In genomic region chr17:82551779-82552457, GRCh38 we compare ENCODE assay signal across 9 cellular contexts. TPM values are rescaled to one million over a fixed set of nuclear protein-coding genes. Genes with fewer than 3 reads are reported as not detected.
DNase-seq lines count a peak whose midpoint lies in the region; ATAC-seq, FAIRE-seq and TF ChIP-seq lines count a peak whose summit lies in the region.
"Had no signal": no experiment of that assay in that cellular context is flagged by ENCODE, and none has a peak within 500 bp of the region (broad histone marks: within the 10 kb centered on the region; RNA-seq: fewer than 3 reads in every experiment).

No MANE protein-coding gene starts in this region.

- H3K9me3 ChIP-seq in heart left ventricle (no peaks in the 10 kb centered on the region), small intestine (ENCODE audit: control insufficient read depth, low read depth) (no peaks in the 10 kb centered on the region)

- H3K27ac Mint-ChIP-seq in activated naive CD4-positive, alpha-beta T cell treated with anti-CD3 and anti-CD28 coated beads for 36 hours = peak overlapping the region; percentile 54
- H3K27ac Mint-ChIP-seq: T-helper 1 cell treated with Interleukin-12 subunit alpha and Interleukin-12 subunit beta and Interleukin-4 antibody, amounts not matched to agents 30 μg/mL and 1 μg/mL, for 36 hours had no signal

- TF ChIP-seq POLR2A in heart left ventricle (IDR thresholded peaks at IDR 0.05) = no peak

- H3K4me3 Mint-ChIP-seq in activated naive CD4-positive, alpha-beta T cell treated with anti-CD3 and anti-CD28 coated beads for 36 hours = no peak overlapping the region
- H3K4me3 Mint-ChIP-seq: T-helper 1 cell treated with Interleukin-12 subunit alpha and Interleukin-12 subunit beta and Interleukin-4 antibody, amounts not matched to agents 30 μg/mL and 1 μg/mL, for 36 hours had no signal

- H3K27ac ChIP-seq in heart left ventricle (peak overlapping the region in 8 of 12 donors; percentile 6 to 85 (median 58)), small intestine (ENCODE audit: low read depth in 1 of 2, low read length in 1 of 2) (no peak overlapping the region)

- H3K27me3 ChIP-seq in heart left ventricle (no peaks in the 10 kb centered on the region), small intestine (ENCODE audit: control insufficient read depth in 2 of 2, insufficient read depth in 2 of 2, low read length in 2 of 2) (no peaks in the 10 kb centered on the region)

- ATAC-seq in GM21447 (IDR thresholded peaks at IDR 0.05; ENCODE audit: unreplicated experiment) (peak; percentile 79), heart left ventricle (peak; percentile 62 to 82 (median 75)), GM18517 (IDR thresholded peaks at IDR 0.05; ENCODE audit: unreplicated experiment) (no peak)

- H3K9me3 Mint-ChIP-seq in activated naive CD4-positive, alpha-beta T cell treated with anti-CD3 and anti-CD28 coated beads for 36 hours = no peaks in the 10 kb centered on the region
- H3K9me3 Mint-ChIP-seq: T-helper 1 cell treated with Interleukin-12 subunit alpha and Interleukin-12 subunit beta and Interleukin-4 antibody, amounts not matched to agents 30 μg/mL and 1 μg/mL, for 36 hours had no signal

- peak; percentile 42 for DNase-seq in Caki2 (ENCODE audit: low read depth)
- DNase-seq in Kasumi-1 (lab: John Stamatoyannopoulos, UW) = peak; percentile 81 to 83
- DNase-seq in SKM-1 treated with dmso at 0.1 percent for 144 hours (lab: John Stamatoyannopoulos, UW; ENCODE audit: unreplicated experiment) = peak; percentile 37
- DNase-seq in activated naive CD4-positive, alpha-beta T cell treated with anti-CD3 and anti-CD28 coated beads for 36 hours = peak; percentile 90
- DNase-seq in heart left ventricle = peak; percentile 67 to 85 (median 76)
- peak; percentile 79 for DNase-seq in small intestine

- in situ Hi-C loops in Caki2 (cut with HindIII; ENCODE audit: low pct_unique_long_range_greater_than_20kb, low sequenced_read_pairs) = no loop called here

- intact Hi-C loops in activated naive CD4-positive, alpha-beta T cell treated with anti-CD3 and anti-CD28 coated beads for 36 hours (cut with micrococcal nuclease) = loop anchor here (1.0 to 2.0 kb wide), 3 partner anchors 33 to 133 kb away; partner anchors contain the start of genes FOXK2, HEXD and OGFOD3
- intact Hi-C loops in heart left ventricle (cut with DNase I) = loop anchor here (2.0 to 10.0 kb wide), 7 partner anchors 35 to 201 kb away; partner anchors contain the start of genes HEXD (in 2 of the 10), OGFOD3 (in 2 of the 10), TEX19 (in 2 of the 10) and FOXK2 (in 1 of the 10)

- H3K4me1 Mint-ChIP-seq in activated naive CD4-positive, alpha-beta T cell treated with anti-CD3 and anti-CD28 coated beads for 36 hours (ENCODE audit: low read depth) = peaks cover 32% of the 10 kb centered on the region

- H3K4me3 ChIP-seq in heart left ventricle (no peak overlapping the region), small intestine (ENCODE audit: low read depth in 1 of 2, low read length in 2 of 2) (no peak overlapping the region)

- 42 to 44% (median 43%) methylated on average over 13 of the region's 13 CpGs for WGBS in heart left ventricle, 4 donors
- WGBS in small intestine, 3 donors = 27 to 39% (median 35%) methylated on average over 13 of the region's 13 CpGs

- H3K4me1 ChIP-seq in heart left ventricle = peaks cover 13 to 62% (median 50%) of the 10 kb centered on the region in 12 donors
- no peaks in the 10 kb centered on the region for H3K4me1 ChIP-seq in small intestine (ENCODE audit: control insufficient read depth in 2 of 2, insufficient read depth in 1 of 2, low read depth in 1 of 2, low read length in 1 of 2)

- no peaks in the 10 kb centered on the region for H3K27me3 Mint-ChIP-seq in activated naive CD4-positive, alpha-beta T cell treated with anti-CD3 and anti-CD28 coated beads for 36 hours (ENCODE audit: low read depth)

- H3K36me3 ChIP-seq in heart left ventricle = no peaks in the 10 kb centered on the region
- no peaks in the 10 kb centered on the region for H3K36me3 ChIP-seq in small intestine (ENCODE audit: control insufficient read depth in 2 of 2, insufficient read depth in 2 of 2, low read length in 2 of 2)

- FAIRE-seq in small intestine (lab: Jason Lieb, UNC) = no peak

- CTCF ChIA-PET in activated naive CD4-positive, alpha-beta T cell treated with anti-CD3 and anti-CD28 coated beads for 36 hours (lab: Charles Lee) = interaction anchor here (0.6 to 2.1 kb wide), 10 partner anchors 14 to 224 kb away, joined by 3 to 19 read pairs (median 4); partner anchors contain the start of gene FOXK2

- no peaks in the 10 kb centered on the region for H3K36me3 Mint-ChIP-seq in activated naive CD4-positive, alpha-beta T cell treated with anti-CD3 and anti-CD28 coated beads for 36 hours (ENCODE audit: low read depth)

- TF ChIP-seq CTCF in heart left ventricle (IDR thresholded peaks at IDR 0.05) = peak; percentile 57 to 84 (median 74)

RNA-seq across cellular contexts. Expression of gene FOXK2, which starts 32.4 kb away (rescaled TPM):
- 22.3 and 24.2 TPM in 2 replicates for total RNA-seq in Caki2 (2014; rRNA removed; shearing (Covaris generic); ENCODE audit: low replicate concordance)
- total RNA-seq in activated naive CD4-positive, alpha-beta T cell treated with anti-CD3 and anti-CD28 coated beads for 36 hours = 10 to 100 TPM; 48.8 to 51.4 TPM
- total RNA-seq in heart left ventricle = 10 to 100 TPM; 26.9 to 77.0 (median 33.9) TPM
- polyA plus RNA-seq in heart left ventricle (10 to 100 TPM; 15.6 to 43.2 TPM), small intestine (10 to 100 TPM; 11.6 to 18.8 (median 17.2) TPM)

Comparison
In these comparisons a context has a peak if more than half of its experiments do, and no peak if none do; other contexts are left out.
1. DNase-seq: peak in every context shown above with its lines; median percentile 90 in activated naive CD4-positive, alpha-beta T cell treated with anti-CD3 and anti-CD28 coated beads for 36 hours; 82 in Kasumi-1; 79 in small intestine; 76 in heart left ventricle; 42 in Caki2; 37 in SKM-1 treated with dmso at 0.1 percent for 144 hours.
2. H3K27ac ChIP-seq: peak in heart left ventricle (8 of 12); none in small intestine (0 of 2).